In the genomic region with DNA sequence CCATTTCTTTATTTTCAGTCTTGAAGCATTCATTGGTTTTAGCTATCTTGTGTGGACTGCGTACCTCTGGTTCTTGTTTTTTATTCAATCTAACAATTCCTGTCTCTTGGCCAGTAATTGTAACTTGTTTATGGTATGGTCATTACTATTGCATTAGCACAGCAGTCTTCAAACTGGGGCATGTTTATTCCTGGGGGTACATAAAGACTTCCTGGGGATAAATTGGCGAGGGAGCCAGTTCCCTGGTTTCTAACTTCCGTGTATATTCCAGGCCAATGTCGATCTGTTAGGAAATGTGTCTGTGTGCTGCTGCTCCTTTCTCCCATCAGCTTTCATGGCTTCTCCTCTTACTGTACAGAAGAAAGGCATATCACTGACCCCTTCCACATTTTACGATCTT, we compare ENCODE assay signal across 23 cellular contexts. TPM values are rescaled to one million over a fixed set of nuclear protein-coding genes. Genes with fewer than 3 reads are reported as not detected.
DNase-seq lines count a peak whose midpoint lies in the region; ATAC-seq and TF ChIP-seq lines count a peak whose summit lies in the region.
"Had no signal": no experiment of that assay in that cellular context is flagged by ENCODE, and none has a peak within 500 bp of the region (broad histone marks: within the 10 kb centered on the region; RNA-seq: fewer than 3 reads in every experiment).

No MANE protein-coding gene starts in this region.

- H3F3A ChIP-seq in neural cell (ENCODE audit: insufficient read depth, low read length, poor library complexity, severe bottlenecking) = no peaks in the 10 kb centered on the region

- peaks cover 42% of the 10 kb centered on the region for H3K79me2 ChIP-seq in neural cell (replicated peaks; ENCODE audit: insufficient read depth, low read length)

- no peaks in the 10 kb centered on the region for H3K9me2 ChIP-seq in neural cell (ENCODE audit: insufficient read depth, low read length)
- H3K9me2 ChIP-seq: SK-N-SH had no signal

- H3K36me3 Mint-ChIP-seq in chondrocyte (ENCODE audit: low read depth) (no peaks in the 10 kb centered on the region), endothelial cell (ENCODE audit: low read depth, unreplicated experiment) (no peaks in the 10 kb centered on the region)
- H3K36me3 Mint-ChIP-seq: CD4-positive, alpha-beta memory T cell had no signal

- H2AFZ ChIP-seq in neural cell (ENCODE audit: low read depth, low read length) = no peak overlapping the region
- H2AFZ ChIP-seq: GM23338 had no signal

- ATAC-seq in HG03378 (IDR thresholded peaks at IDR 0.05; ENCODE audit: unreplicated experiment) = no peak
- ATAC-seq: GM23338, PC-3 had no signal

- H3K9me3 Mint-ChIP-seq in chondrocyte (ENCODE audit: low read depth) (no peaks in the 10 kb centered on the region), endothelial cell (ENCODE audit: unreplicated experiment) (no peaks in the 10 kb centered on the region)
- H3K9me3 Mint-ChIP-seq: GM23338 had no signal

- H3K27ac Mint-ChIP-seq in chondrocyte (ENCODE audit: unreplicated experiment) (peak overlapping the region; percentile 57), endothelial cell (ENCODE audit: unreplicated experiment) (no peak overlapping the region)
- H3K27ac Mint-ChIP-seq: GM23338 had no signal

- TF ChIP-seq CTCF in HEK293 (tag by site-specific recombination; IDR thresholded peaks at IDR 0.05) (no peak), chondrocyte (IDR thresholded peaks at IDR 0.05) (no peak), neural cell (IDR thresholded peaks at IDR 0.05; ENCODE audit: poor library complexity, severe bottlenecking) (no peak), endothelial cell (IDR thresholded peaks at IDR 0.05; ENCODE audit: unreplicated experiment) (no peak)

- TF ChIP-seq RAD21 in neural cell (conservative IDR thresholded peaks at IDR 0.05) = no peak

- no peak overlapping the region for H3K9ac ChIP-seq in neural cell (ENCODE audit: low read length)
- H3K9ac ChIP-seq: SK-N-SH had no signal

- no peak overlapping the region for H3K4me2 ChIP-seq in neural cell (ENCODE audit: low read length)
- H3K4me2 ChIP-seq: GM23338, SK-N-SH had no signal

- no peak for TF ChIP-seq EP300 in neural cell (conservative IDR thresholded peaks at IDR 0.05; ENCODE audit: poor library complexity, severe bottlenecking)

- H3K4me3 ChIP-seq in HEK293 (ENCODE audit: low read depth, low read length) (no peak overlapping the region), neural cell (ENCODE audit: low read length) (no peak overlapping the region)
- H3K4me3 ChIP-seq: GM23338, HAP-1 had no signal

- H3K4me3 Mint-ChIP-seq in chondrocyte (ENCODE audit: unreplicated experiment) (no peak overlapping the region), endothelial cell (ENCODE audit: unreplicated experiment) (no peak overlapping the region)
- H3K4me3 Mint-ChIP-seq: CD4-positive, alpha-beta memory T cell; GM23338 had no signal

- H3K27me3 Mint-ChIP-seq in chondrocyte (ENCODE audit: low read depth) = no peaks in the 10 kb centered on the region
- H3K27me3 Mint-ChIP-seq in endothelial cell (ENCODE audit: unreplicated experiment) = peaks cover 5% of the 10 kb centered on the region
- H3K27me3 Mint-ChIP-seq: CD4-positive, alpha-beta memory T cell had no signal

- no peak overlapping the region for H3K27ac ChIP-seq in HEK293 (ENCODE audit: extremely low read depth, low read depth, low read length)
- no peak overlapping the region for H3K27ac ChIP-seq in neural cell (ENCODE audit: low read length)
- H3K27ac ChIP-seq: HL-60 had no signal

- H3K36me3 ChIP-seq in HEK293 (ENCODE audit: control insufficient read depth in 2 of 2, insufficient read depth in 1 of 2, low read length in 2 of 2) (no peaks in the 10 kb centered on the region; a peak in 1 of 3 replicates), neural cell (ENCODE audit: insufficient read depth, low read length) (no peaks in the 10 kb centered on the region)
- H3K36me3 ChIP-seq: HAP-1 had no signal

- H3K9me3 ChIP-seq in HEK293 (ENCODE audit: control insufficient read depth, insufficient read depth, low read depth, low read length) = no peaks in the 10 kb centered on the region
- H3K9me3 ChIP-seq in neural cell (ENCODE audit: low read length) = no peaks in the 10 kb centered on the region
- H3K9me3 ChIP-seq: HAP-1, SK-N-SH had no signal

- peaks cover 48% of the 10 kb centered on the region for H3K4me1 Mint-ChIP-seq in chondrocyte (ENCODE audit: low read depth)
- no peaks in the 10 kb centered on the region for H3K4me1 Mint-ChIP-seq in endothelial cell (ENCODE audit: unreplicated experiment)
- H3K4me1 Mint-ChIP-seq: GM23338 had no signal

- CTCF ChIA-PET in HEK293 (lab: Yijun Ruan, JAX) = interaction anchor here (0.7 to 1.5 kb wide), 4 partner anchors 10 to 142 kb away, joined by 3 to 4 read pairs (median 3); no protein-coding TSS in a partner anchor

- POLR2A ChIA-PET in HEK293 (lab: Yijun Ruan, JAX) = interaction anchor here (0.5 kb wide), 1 partner anchor 15 kb away, joined by 3 read pairs; no protein-coding TSS in a partner anchor

- H3K4me1 ChIP-seq in HEK293 (ENCODE audit: control insufficient read depth, insufficient read depth, low read length) = no peaks in the 10 kb centered on the region
- H3K4me1 ChIP-seq: HAP-1 had no signal

- peaks cover 6% of the 10 kb centered on the region for H4K20me1 ChIP-seq in neural cell (ENCODE audit: insufficient read depth)

- H3K27me3 ChIP-seq in neural cell (ENCODE audit: insufficient read depth, low read depth, low read length) = no peaks in the 10 kb centered on the region

- DNase-seq in COR-L47 (lab: John Stamatoyannopoulos, UW) (peak; percentile 83), chondrocyte (ENCODE audit: low spot score) (no peak), endothelial cell (ENCODE audit: low spot score) (no peak)
- no peak for DNase-seq in stimulated activated CD4-positive, alpha-beta T cell treated with anti-CD3 and anti-CD28 coated beads, Interleukin-1b, Interleukin-23, amount 100 ng/mL, for 48 hours
- DNase-seq: C1 segment of cervical spinal cord; CD4-positive, alpha-beta memory T cell; DMS 273 treated with DMSO at 0.1 percent for 48 hours; DMS79 treated with DMSO at 0.1 percent for 48 hours; GF-D8; NCI-H1048; NCI-H187; NCI-H2107; NCI-H446 treated with DMSO at 0.1 percent for 48 hours; NCI-H774; PC-3; SK-N-SH; SW 1271 had no signal

TF ChIP-seq in HEK293, 187 proteins besides CTCF, POLR2A, EP300 and RAD21:
- TF ChIP-seq ZIC2 (tag by site-specific recombination; IDR thresholded peaks at IDR 0.05) (peak; percentile 83), ZNF350 (tag by site-specific recombination; IDR thresholded peaks at IDR 0.05) (no peak)

TF ChIP-seq in neural cell, 6 proteins besides CTCF, POLR2A, EP300 and RAD21:
- TF ChIP-seq EZH2 (IDR thresholded peaks at IDR 0.05; ENCODE audit: borderline replicate concordance, insufficient read depth, low read length, poor library complexity, severe bottlenecking) (no peak), TAF1 (IDR thresholded peaks at IDR 0.05; ENCODE audit: low read depth) (no peak), SMC3 (conservative IDR thresholded peaks at IDR 0.05; ENCODE audit: poor library complexity) (no peak), POLR2AphosphoS5 (IDR thresholded peaks at IDR 0.05) (peak; percentile 60), MXI1 (conservative IDR thresholded peaks at IDR 0.05; ENCODE audit: poor library complexity, severe bottlenecking) (no peak)
- TF ChIP-seq, protein P1, sequence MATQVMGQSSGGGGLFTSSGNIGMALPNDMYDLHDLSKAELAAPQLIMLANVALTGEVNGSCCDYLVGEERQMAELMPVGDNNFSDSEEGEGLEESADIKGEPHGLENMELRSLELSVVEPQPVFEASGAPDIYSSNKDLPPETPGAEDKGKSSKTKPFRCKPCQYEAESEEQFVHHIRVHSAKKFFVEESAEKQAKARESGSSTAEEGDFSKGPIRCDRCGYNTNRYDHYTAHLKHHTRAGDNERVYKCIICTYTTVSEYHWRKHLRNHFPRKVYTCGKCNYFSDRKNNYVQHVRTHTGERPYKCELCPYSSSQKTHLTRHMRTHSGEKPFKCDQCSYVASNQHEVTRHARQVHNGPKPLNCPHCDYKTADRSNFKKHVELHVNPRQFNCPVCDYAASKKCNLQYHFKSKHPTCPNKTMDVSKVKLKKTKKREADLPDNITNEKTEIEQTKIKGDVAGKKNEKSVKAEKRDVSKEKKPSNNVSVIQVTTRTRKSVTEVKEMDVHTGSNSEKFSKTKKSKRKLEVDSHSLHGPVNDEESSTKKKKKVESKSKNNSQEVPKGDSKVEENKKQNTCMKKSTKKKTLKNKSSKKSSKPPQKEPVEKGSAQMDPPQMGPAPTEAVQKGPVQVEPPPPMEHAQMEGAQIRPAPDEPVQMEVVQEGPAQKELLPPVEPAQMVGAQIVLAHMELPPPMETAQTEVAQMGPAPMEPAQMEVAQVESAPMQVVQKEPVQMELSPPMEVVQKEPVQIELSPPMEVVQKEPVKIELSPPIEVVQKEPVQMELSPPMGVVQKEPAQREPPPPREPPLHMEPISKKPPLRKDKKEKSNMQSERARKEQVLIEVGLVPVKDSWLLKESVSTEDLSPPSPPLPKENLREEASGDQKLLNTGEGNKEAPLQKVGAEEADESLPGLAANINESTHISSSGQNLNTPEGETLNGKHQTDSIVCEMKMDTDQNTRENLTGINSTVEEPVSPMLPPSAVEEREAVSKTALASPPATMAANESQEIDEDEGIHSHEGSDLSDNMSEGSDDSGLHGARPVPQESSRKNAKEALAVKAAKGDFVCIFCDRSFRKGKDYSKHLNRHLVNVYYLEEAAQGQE (IDR thresholded peaks at IDR 0.05; ENCODE audit: borderline replicate concordance) = no peak

RNA-seq across cellular contexts. Expression of gene EVL, which starts 13.7 kb away (rescaled TPM):
- total RNA-seq in chondrocyte (98.9 to 112 TPM (median 104 TPM) in 3 replicates), endothelial cell (ENCODE audit: unreplicated experiment) (142 TPM)
- 387 and 400 TPM in 2 replicates for polyA plus RNA-seq in neural cell
- polyA minus RNA-seq in neural cell = 240 and 269 TPM in 2 replicates
